In genomic region chr11:120198403-120198786, GRCh38 we compare ENCODE assay signal across 1 cellular context.
TF ChIP-seq lines count a peak whose summit lies in the region.

No MANE protein-coding gene starts in this region.

TF ChIP-seq in HepG2, 621 proteins besides CTCF, POLR2A, EP300 and RAD21 (continued from another document):
- TF ChIP-seq ZNF704 (CRISPR knock-in tag; IDR thresholded peaks at IDR 0.05; ENCODE audit: borderline replicate concordance): peak; percentile 58; the same call in 1 of the 2 replicates
- TF ChIP-seq TFDP2 (CRISPR knock-in tag; IDR thresholded peaks at IDR 0.05): peak; percentile 58
- TF ChIP-seq MAX (IDR thresholded peaks at IDR 0.05): peak; percentile 88
- 0 out of 2 replicates have a peak, but pooled peaks have one; percentile 25 for TF ChIP-seq ZNF256 (CRISPR knock-in tag; conservative IDR thresholded peaks at IDR 0.05)
- TF ChIP-seq YEATS4 (CRISPR knock-in tag; IDR thresholded peaks at IDR 0.05; ENCODE audit: borderline replicate concordance): peak; percentile 67; the same call in 1 of the 2 replicates
- TF ChIP-seq ZNF710 (CRISPR knock-in tag; IDR thresholded peaks at IDR 0.05; ENCODE audit: borderline replicate concordance): no peak
- 0 out of 2 replicates have a peak, but pooled peaks have one; percentile 2 for TF ChIP-seq KMT2B (CRISPR knock-in tag; IDR thresholded peaks at IDR 0.05)
- TF ChIP-seq EEA1 (CRISPR knock-in tag; IDR thresholded peaks at IDR 0.05; ENCODE audit: borderline replicate concordance): peak; percentile 45; the same call in 1 of the 2 replicates
- TF ChIP-seq ZNF205 (CRISPR knock-in tag; IDR thresholded peaks at IDR 0.05): no peak
- no peak for TF ChIP-seq ZHX2 (IDR thresholded peaks at IDR 0.05; ENCODE audit: low read depth)
- TF ChIP-seq ZHX2 (CRISPR knock-in tag; IDR thresholded peaks at IDR 0.05; ENCODE audit: borderline replicate concordance): no peak
- 0 out of 2 replicates have a peak, but pooled peaks have one; percentile 55 for TF ChIP-seq ZFP37 (CRISPR knock-in tag; IDR thresholded peaks at IDR 0.05; ENCODE audit: borderline replicate concordance)
- 0 out of 2 replicates have a peak, but pooled peaks have one; percentile 51 for TF ChIP-seq MED13 (CRISPR knock-in tag; IDR thresholded peaks at IDR 0.05)
- TF ChIP-seq HNRNPK (IDR thresholded peaks at IDR 0.05; ENCODE audit: low read depth, low read length, poor library complexity, severe bottlenecking): no peak
- peak; percentile 10; the same call in 1 of the 2 replicates for TF ChIP-seq ZNF777 (CRISPR knock-in tag; IDR thresholded peaks at IDR 0.05)
- TF ChIP-seq IKZF5 (CRISPR knock-in tag; IDR thresholded peaks at IDR 0.05): 0 out of 2 replicates have a peak, but pooled peaks have one; percentile 15
- no peak for TF ChIP-seq ZBTB40 (IDR thresholded peaks at IDR 0.05)
- 0 out of 2 replicates have a peak, but pooled peaks have one; percentile 25 for TF ChIP-seq ZBTB40 (CRISPR knock-in tag; IDR thresholded peaks at IDR 0.05)
- TF ChIP-seq BRD4 (CRISPR knock-in tag; IDR thresholded peaks at IDR 0.05): 0 out of 2 replicates have a peak, but pooled peaks have one; percentile 60
- TF ChIP-seq ZNF362 (CRISPR knock-in tag; IDR thresholded peaks at IDR 0.05; ENCODE audit: borderline replicate concordance): 0 out of 2 replicates have a peak, but pooled peaks have one; percentile 5
TF ChIP-seq in HepG2: peak in this region for 39.
